1 cellular context compared by ENCODE assay signal in genomic region chr16:87661561-87661960, GRCh38.
TF ChIP-seq lines count a peak whose summit lies in the region.

No MANE protein-coding gene starts in this region.

TF ChIP-seq in HepG2, 621 proteins besides CTCF, POLR2A, EP300 and RAD21 (continued from another document and continues in another):
- no peak for TF ChIP-seq ZNF800 (CRISPR knock-in tag; IDR thresholded peaks at IDR 0.05)
- no peak for TF ChIP-seq ZNF776 (CRISPR knock-in tag; IDR thresholded peaks at IDR 0.05)
- no peak for TF ChIP-seq RERE (CRISPR knock-in tag; IDR thresholded peaks at IDR 0.05; ENCODE audit: low read depth)
- TF ChIP-seq ZHX2 (IDR thresholded peaks at IDR 0.05; ENCODE audit: low read depth), result no peak
- TF ChIP-seq ZHX2 (CRISPR knock-in tag; IDR thresholded peaks at IDR 0.05; ENCODE audit: borderline replicate concordance), result 0 out of 2 replicates have a peak, but pooled peaks have one; percentile 31
- TF ChIP-seq THAP9 (CRISPR knock-in tag; IDR thresholded peaks at IDR 0.05; ENCODE audit: borderline replicate concordance), result no peak
- TF ChIP-seq JARID2 (CRISPR knock-in tag; IDR thresholded peaks at IDR 0.05; ENCODE audit: insufficient replicate concordance), result no peak
- peak; percentile 65; the same call in 1 of the 2 replicates for TF ChIP-seq ZNF792 (CRISPR knock-in tag; IDR thresholded peaks at IDR 0.05)
- TF ChIP-seq ZNF513 (CRISPR knock-in tag; conservative IDR thresholded peaks at IDR 0.05), result no peak
- TF ChIP-seq ZNF451 (CRISPR knock-in tag; IDR thresholded peaks at IDR 0.05), result no peak
- no peak for TF ChIP-seq TFDP2 (CRISPR knock-in tag; IDR thresholded peaks at IDR 0.05)
- TF ChIP-seq ASH2L (IDR thresholded peaks at IDR 0.05; ENCODE audit: insufficient read length, low read depth, low read length), result no peak
- TF ChIP-seq NRL (CRISPR knock-in tag; IDR thresholded peaks at IDR 0.05; ENCODE audit: borderline replicate concordance), result 0 out of 2 replicates have a peak, but pooled peaks have one; percentile 19
- no peak for TF ChIP-seq FOXO4 (CRISPR knock-in tag; conservative IDR thresholded peaks at IDR 0.05)
- no peak for TF ChIP-seq ZNF101 (CRISPR knock-in tag; IDR thresholded peaks at IDR 0.05; ENCODE audit: borderline replicate concordance, low read depth)
- 0 out of 2 replicates have a peak, but pooled peaks have one; percentile 33 for TF ChIP-seq ZNF225 (CRISPR knock-in tag; IDR thresholded peaks at IDR 0.05)
- no peak for TF ChIP-seq ZFP82 (CRISPR knock-in tag; IDR thresholded peaks at IDR 0.05; ENCODE audit: borderline replicate concordance)
- TF ChIP-seq NFE2 (CRISPR knock-in tag; IDR thresholded peaks at IDR 0.05), result no peak
- TF ChIP-seq KDM4B (CRISPR knock-in tag; IDR thresholded peaks at IDR 0.05), result peak; percentile 55; the same call in 1 of the 2 replicates
